19 cellular contexts compared by ENCODE assay signal in the genomic region with DNA sequence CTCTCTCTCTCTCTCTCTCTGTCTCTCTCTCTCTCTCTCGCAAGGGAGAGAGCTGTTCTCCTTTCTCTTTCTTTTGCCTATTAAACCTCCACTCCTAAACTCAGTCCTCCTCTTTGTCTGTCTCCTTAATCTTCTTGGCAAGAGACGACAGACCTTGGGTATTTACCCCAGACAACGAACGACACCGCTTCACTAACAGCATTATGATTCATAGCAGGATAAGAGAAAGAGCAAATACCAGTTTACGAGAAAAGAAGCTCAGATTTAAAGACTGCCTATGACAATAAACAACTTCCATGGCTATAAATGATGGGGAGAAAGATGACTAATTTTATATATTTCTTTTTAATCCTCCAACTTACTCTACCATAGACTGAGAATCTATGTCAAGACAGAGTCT.
"Had no signal": no experiment of that assay in that cellular context is flagged by ENCODE, and none has a peak within 500 bp of the region (broad histone marks: within the 10 kb centered on the region; RNA-seq: fewer than 3 reads in every experiment).

No MANE protein-coding gene starts in this region.

- H3K36me3 ChIP-seq: thyroid gland had no signal

- H3K27ac Mint-ChIP-seq: activated naive CD8-positive, alpha-beta T cell treated with anti-CD3 and anti-CD28 coated beads, Interleukin-2, amount 10 ng/mL, durations not matched to agents 7 days and 5 days; brain; nephron progenitor cell; T-helper 1 cell treated with Interleukin-12 subunit alpha and Interleukin-12 subunit beta and Interleukin-4 antibody, amounts not matched to agents 30 μg/mL and 1 μg/mL, for 36 hours had no signal

- H3K27ac ChIP-seq: epithelial cell of prostate, thyroid gland, VCaP had no signal

- H3K4me1 ChIP-seq: thyroid gland had no signal

- H3K27me3 ChIP-seq: thyroid gland had no signal

- DNase-seq: activated CD4-positive, alpha-beta T cell treated with anti-CD3 and anti-CD28 coated beads for 1 hour; activated naive CD4-positive, alpha-beta T cell; activated naive CD8-positive, alpha-beta T cell treated with anti-CD3 and anti-CD28 coated beads, Interleukin-2, amount 10 ng/mL, durations not matched to agents 7 days and 5 days; caudate nucleus; foreskin melanocyte; glutamatergic neuron; hypothalamus; kidney; nephron progenitor cell; occipital lobe; stimulated activated CD4-positive, alpha-beta T cell treated with anti-CD3 and anti-CD28 coated beads, Interleukin-2, amount 100 ng/mL, for 24 hours; stimulated activated naive CD4-positive, alpha-beta T cell treated with Interleukin-2 at 50 U/mL for 16 hours; thyroid gland had no signal

- H3K36me3 Mint-ChIP-seq: activated naive CD8-positive, alpha-beta T cell treated with anti-CD3 and anti-CD28 coated beads, Interleukin-2, amount 10 ng/mL, durations not matched to agents 7 days and 5 days; brain had no signal

- H3K9me3 ChIP-seq: thyroid gland had no signal

- H3K4me3 Mint-ChIP-seq: activated naive CD8-positive, alpha-beta T cell treated with anti-CD3 and anti-CD28 coated beads, Interleukin-2, amount 10 ng/mL, durations not matched to agents 7 days and 5 days; brain; nephron progenitor cell; T-helper 1 cell treated with Interleukin-12 subunit alpha and Interleukin-12 subunit beta and Interleukin-4 antibody, amounts not matched to agents 30 μg/mL and 1 μg/mL, for 36 hours had no signal

- H3K27me3 Mint-ChIP-seq: activated naive CD8-positive, alpha-beta T cell treated with anti-CD3 and anti-CD28 coated beads, Interleukin-2, amount 10 ng/mL, durations not matched to agents 7 days and 5 days had no signal

- H3K4me3 ChIP-seq: lung, thyroid gland had no signal

- H3K4me1 Mint-ChIP-seq: activated naive CD8-positive, alpha-beta T cell treated with anti-CD3 and anti-CD28 coated beads, Interleukin-2, amount 10 ng/mL, durations not matched to agents 7 days and 5 days; nephron progenitor cell had no signal

- ATAC-seq: left lobe of liver had no signal
